ENCODE assay signal across 14 cellular contexts in the genomic region with DNA sequence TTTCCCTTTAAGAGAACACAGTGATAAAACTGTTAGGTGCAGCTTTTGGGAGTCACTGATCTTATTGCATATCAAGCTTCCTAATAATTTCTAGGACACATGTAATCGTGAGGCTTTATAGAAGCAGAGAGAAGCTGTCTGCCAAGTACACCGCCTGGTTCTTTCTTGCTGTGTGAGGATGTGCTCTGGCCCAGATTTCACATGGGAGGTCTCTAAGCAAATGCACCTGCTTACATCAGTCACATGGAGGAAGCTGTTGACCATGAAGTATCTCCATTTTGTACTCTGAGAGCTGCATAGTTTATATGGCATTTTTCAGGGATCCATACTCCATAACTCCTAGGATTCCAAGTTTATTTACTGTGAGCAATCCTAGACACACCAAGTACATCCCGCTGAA. TPM values are rescaled to one million over a fixed set of nuclear protein-coding genes. Genes with fewer than 3 reads are reported as not detected.
DNase-seq lines count a peak whose midpoint lies in the region; ATAC-seq and TF ChIP-seq lines count a peak whose summit lies in the region.
"Had no signal": no experiment of that assay in that cellular context is flagged by ENCODE, and none has a peak within 500 bp of the region (broad histone marks: within the 10 kb centered on the region; RNA-seq: fewer than 3 reads in every experiment).

No MANE protein-coding gene starts in this region.

- H3K9me3 ChIP-seq in right atrium auricular region, result no peaks in the 10 kb centered on the region
- H3K9me3 ChIP-seq: Caco-2 had no signal

- H3K27me3 ChIP-seq in right atrium auricular region, result no peaks in the 10 kb centered on the region
- no peaks in the 10 kb centered on the region for H3K27me3 ChIP-seq in H7 (ENCODE audit: control insufficient read depth, insufficient read depth, low read length)

- CTCF ChIA-PET in WTC11 (lab: Charles Lee), result interaction anchor here (0.6 kb wide), 1 partner anchor 11 kb away, joined by 3 read pairs; no protein-coding TSS in a partner anchor

- no peaks in the 10 kb centered on the region for H3K4me1 Mint-ChIP-seq in WTC11

- H3K9me3 Mint-ChIP-seq in WTC11, result no peaks in the 10 kb centered on the region
- H3K9me3 Mint-ChIP-seq: CD8-positive, alpha-beta memory T cell; HFFc6 had no signal

- H3K4me1 ChIP-seq in right atrium auricular region, result peaks cover 0 to 4% of the 10 kb centered on the region in 2 donors
- H3K4me1 ChIP-seq: Caco-2 had no signal

- no peak overlapping the region for H3K4me3 Mint-ChIP-seq in WTC11
- H3K4me3 Mint-ChIP-seq: B cell; CD14-positive monocyte; CD8-positive, alpha-beta memory T cell; HFFc6 had no signal

- no peaks in the 10 kb centered on the region for H3K36me3 ChIP-seq in right atrium auricular region
- H3K36me3 ChIP-seq in H7 (replicated peaks; ENCODE audit: control insufficient read depth, insufficient read depth, low read length), result no peaks in the 10 kb centered on the region

- intact Hi-C loops in left ventricle myocardium superior (cut with micrococcal nuclease), result no loop called here

- ATAC-seq in left ventricle myocardium superior, result no peak
- ATAC-seq in WTC11, result no peak
- ATAC-seq in GM21526 (IDR thresholded peaks at IDR 0.05; ENCODE audit: low FRiP score, unreplicated experiment), result no peak

- DNase-seq in right atrium auricular region (ENCODE audit: low spot score) (peak; percentile 16), left ventricle myocardium superior (no peak), WTC11 (ENCODE audit: low spot score) (no peak), myocyte (ENCODE audit: low read depth) (peak; percentile 80), H7 (no peak), NOMO-1 treated with dmso at 0.1 percent for 144 hours (lab: John Stamatoyannopoulos, UW; ENCODE audit: unreplicated experiment) (no peak)
- DNase-seq: Caco-2; CD8-positive, alpha-beta memory T cell; DND-41; HCEC 1CT; HFFc6 had no signal

- TF ChIP-seq CTCF in right atrium auricular region (IDR thresholded peaks at IDR 0.05) (no peak), WTC11 (IDR thresholded peaks at IDR 0.05) (no peak)

- no peaks in the 10 kb centered on the region for H3K36me3 Mint-ChIP-seq in WTC11
- H3K36me3 Mint-ChIP-seq: CD14-positive monocyte had no signal

- no peak overlapping the region for H3K27ac ChIP-seq in right atrium auricular region

- no peak overlapping the region for H3K4me3 ChIP-seq in right atrium auricular region
- no peak overlapping the region for H3K4me3 ChIP-seq in H7 (ENCODE audit: insufficient read depth, low read depth, low read length)

- peak overlapping the region; percentile 31; the same call in 1 of the 2 replicates for H3K27ac Mint-ChIP-seq in WTC11
- H3K27ac Mint-ChIP-seq: B cell; CD8-positive, alpha-beta memory T cell; HFFc6 had no signal

- POLR2A ChIA-PET in WTC11 (lab: Charles Lee), result no interaction called here

- no peaks in the 10 kb centered on the region for H3K27me3 Mint-ChIP-seq in WTC11 (ENCODE audit: low read depth)
- H3K27me3 Mint-ChIP-seq: B cell; CD8-positive, alpha-beta memory T cell had no signal

TF ChIP-seq in WTC11, 78 proteins besides CTCF, POLR2A, EP300 and RAD21:
- TF ChIP-seq ZNF219 (CRISPR knock-in tag; IDR thresholded peaks at IDR 0.05; ENCODE audit: borderline replicate concordance), result no peak
- TF ChIP-seq NFATC4 (CRISPR knock-in tag; IDR thresholded peaks at IDR 0.05), result no peak
- TF ChIP-seq, protein P1, sequence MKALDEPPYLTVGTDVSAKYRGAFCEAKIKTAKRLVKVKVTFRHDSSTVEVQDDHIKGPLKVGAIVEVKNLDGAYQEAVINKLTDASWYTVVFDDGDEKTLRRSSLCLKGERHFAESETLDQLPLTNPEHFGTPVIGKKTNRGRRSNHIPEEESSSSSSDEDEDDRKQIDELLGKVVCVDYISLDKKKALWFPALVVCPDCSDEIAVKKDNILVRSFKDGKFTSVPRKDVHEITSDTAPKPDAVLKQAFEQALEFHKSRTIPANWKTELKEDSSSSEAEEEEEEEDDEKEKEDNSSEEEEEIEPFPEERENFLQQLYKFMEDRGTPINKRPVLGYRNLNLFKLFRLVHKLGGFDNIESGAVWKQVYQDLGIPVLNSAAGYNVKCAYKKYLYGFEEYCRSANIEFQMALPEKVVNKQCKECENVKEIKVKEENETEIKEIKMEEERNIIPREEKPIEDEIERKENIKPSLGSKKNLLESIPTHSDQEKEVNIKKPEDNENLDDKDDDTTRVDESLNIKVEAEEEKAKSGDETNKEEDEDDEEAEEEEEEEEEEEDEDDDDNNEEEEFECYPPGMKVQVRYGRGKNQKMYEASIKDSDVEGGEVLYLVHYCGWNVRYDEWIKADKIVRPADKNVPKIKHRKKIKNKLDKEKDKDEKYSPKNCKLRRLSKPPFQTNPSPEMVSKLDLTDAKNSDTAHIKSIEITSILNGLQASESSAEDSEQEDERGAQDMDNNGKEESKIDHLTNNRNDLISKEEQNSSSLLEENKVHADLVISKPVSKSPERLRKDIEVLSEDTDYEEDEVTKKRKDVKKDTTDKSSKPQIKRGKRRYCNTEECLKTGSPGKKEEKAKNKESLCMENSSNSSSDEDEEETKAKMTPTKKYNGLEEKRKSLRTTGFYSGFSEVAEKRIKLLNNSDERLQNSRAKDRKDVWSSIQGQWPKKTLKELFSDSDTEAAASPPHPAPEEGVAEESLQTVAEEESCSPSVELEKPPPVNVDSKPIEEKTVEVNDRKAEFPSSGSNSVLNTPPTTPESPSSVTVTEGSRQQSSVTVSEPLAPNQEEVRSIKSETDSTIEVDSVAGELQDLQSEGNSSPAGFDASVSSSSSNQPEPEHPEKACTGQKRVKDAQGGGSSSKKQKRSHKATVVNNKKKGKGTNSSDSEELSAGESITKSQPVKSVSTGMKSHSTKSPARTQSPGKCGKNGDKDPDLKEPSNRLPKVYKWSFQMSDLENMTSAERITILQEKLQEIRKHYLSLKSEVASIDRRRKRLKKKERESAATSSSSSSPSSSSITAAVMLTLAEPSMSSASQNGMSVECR (CRISPR knock-in tag; IDR thresholded peaks at IDR 0.05; ENCODE audit: borderline replicate concordance), result no peak
- TF ChIP-seq CBFB (CRISPR knock-in tag; IDR thresholded peaks at IDR 0.05; ENCODE audit: low read depth), result no peak
- no peak for TF ChIP-seq ZNF671 (CRISPR knock-in tag; IDR thresholded peaks at IDR 0.05)
- TF ChIP-seq, protein P2, sequence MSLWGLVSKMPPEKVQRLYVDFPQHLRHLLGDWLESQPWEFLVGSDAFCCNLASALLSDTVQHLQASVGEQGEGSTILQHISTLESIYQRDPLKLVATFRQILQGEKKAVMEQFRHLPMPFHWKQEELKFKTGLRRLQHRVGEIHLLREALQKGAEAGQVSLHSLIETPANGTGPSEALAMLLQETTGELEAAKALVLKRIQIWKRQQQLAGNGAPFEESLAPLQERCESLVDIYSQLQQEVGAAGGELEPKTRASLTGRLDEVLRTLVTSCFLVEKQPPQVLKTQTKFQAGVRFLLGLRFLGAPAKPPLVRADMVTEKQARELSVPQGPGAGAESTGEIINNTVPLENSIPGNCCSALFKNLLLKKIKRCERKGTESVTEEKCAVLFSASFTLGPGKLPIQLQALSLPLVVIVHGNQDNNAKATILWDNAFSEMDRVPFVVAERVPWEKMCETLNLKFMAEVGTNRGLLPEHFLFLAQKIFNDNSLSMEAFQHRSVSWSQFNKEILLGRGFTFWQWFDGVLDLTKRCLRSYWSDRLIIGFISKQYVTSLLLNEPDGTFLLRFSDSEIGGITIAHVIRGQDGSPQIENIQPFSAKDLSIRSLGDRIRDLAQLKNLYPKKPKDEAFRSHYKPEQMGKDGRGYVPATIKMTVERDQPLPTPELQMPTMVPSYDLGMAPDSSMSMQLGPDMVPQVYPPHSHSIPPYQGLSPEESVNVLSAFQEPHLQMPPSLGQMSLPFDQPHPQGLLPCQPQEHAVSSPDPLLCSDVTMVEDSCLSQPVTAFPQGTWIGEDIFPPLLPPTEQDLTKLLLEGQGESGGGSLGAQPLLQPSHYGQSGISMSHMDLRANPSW (CRISPR knock-in tag; conservative IDR thresholded peaks at IDR 0.05; ENCODE audit: low read depth), result no peak
- no peak for TF ChIP-seq SMAD3 (CRISPR knock-in tag; IDR thresholded peaks at IDR 0.05; ENCODE audit: borderline replicate concordance)
- no peak for TF ChIP-seq SMAD4 (CRISPR knock-in tag; IDR thresholded peaks at IDR 0.05)
- TF ChIP-seq GABPB1 (CRISPR knock-in tag; IDR thresholded peaks at IDR 0.05), result no peak
- TF ChIP-seq, protein P3, sequence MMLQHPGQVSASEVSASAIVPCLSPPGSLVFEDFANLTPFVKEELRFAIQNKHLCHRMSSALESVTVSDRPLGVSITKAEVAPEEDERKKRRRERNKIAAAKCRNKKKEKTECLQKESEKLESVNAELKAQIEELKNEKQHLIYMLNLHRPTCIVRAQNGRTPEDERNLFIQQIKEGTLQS (CRISPR knock-in tag; conservative IDR thresholded peaks at IDR 0.05), result no peak
- TF ChIP-seq, protein P4, sequence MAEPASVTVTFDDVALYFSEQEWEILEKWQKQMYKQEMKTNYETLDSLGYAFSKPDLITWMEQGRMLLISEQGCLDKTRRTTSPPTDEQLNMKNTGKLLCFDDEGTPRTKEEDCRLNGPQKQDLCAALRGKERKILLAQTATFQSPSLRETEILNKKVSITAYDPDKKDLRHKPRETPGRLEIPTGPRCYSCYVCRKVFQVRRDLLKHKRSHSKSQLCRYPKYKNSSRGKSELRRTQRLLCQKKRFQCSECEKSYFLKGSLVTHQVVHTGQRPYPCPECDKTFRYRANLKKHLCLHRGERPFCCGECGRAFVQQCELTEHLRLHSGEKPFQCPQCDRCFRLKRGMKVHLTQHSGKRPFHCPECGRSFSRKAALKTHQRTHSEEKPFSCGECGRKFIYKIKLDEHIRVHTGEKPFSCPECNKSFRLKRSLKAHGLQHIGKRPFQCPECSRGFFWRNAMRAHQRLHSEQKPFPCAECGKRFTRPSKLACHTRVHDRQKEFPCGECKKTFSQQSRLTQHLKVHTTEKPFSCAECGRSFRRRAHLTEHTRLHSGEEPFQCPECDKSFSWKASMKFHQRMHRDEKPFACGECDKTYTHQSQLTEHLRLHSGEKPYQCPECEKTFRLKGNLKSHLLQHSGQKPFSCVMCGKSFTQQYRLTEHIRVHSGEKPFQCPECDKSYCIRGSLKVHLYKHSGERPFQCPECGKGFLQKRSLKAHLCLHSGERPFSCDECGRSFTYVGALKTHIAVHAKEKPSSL (CRISPR knock-in tag; conservative IDR thresholded peaks at IDR 0.05), result no peak
- no peak for TF ChIP-seq TCF7 (CRISPR knock-in tag; IDR thresholded peaks at IDR 0.05; ENCODE audit: low read depth)

RNA-seq across cellular contexts. Expression of a gene that starts 37.1 kb away (rescaled TPM):
- total RNA-seq in right atrium auricular region (1 to 10 TPM; 7.0 to 9.9 TPM), left ventricle myocardium superior (14.6 TPM), WTC11 (2021) (21.0 to 24.7 TPM (median 24.2 TPM) in 3 replicates), myocyte (27.2 and 29.0 TPM in 2 replicates)
- polyA plus RNA-seq in myocyte (2012), result 37.9 TPM
- total RNA-seq in H7 (2014; rRNA removed; shearing (Covaris generic)), result 18.7 and 19.7 TPM in 2 replicates

Comparison
In these comparisons a context has a peak if more than half of its experiments do, and no peak if none do; other contexts are left out.
1. DNase-seq: peak in right atrium auricular region (single experiment) and myocyte (single experiment); none in left ventricle myocardium superior (single experiment), WTC11 (single experiment), H7 (single experiment) and NOMO-1 treated with dmso at 0.1 percent for 144 hours (single experiment).